28 cellular contexts compared by ENCODE assay signal in genomic region chr17:49461580-49461979, GRCh38. TPM values are rescaled to one million over a fixed set of nuclear protein-coding genes. Genes with fewer than 3 reads are reported as not detected.
DNase-seq lines count a peak whose midpoint lies in the region; ATAC-seq, FAIRE-seq and TF ChIP-seq lines count a peak whose summit lies in the region.
"Had no signal": no experiment of that assay in that cellular context is flagged by ENCODE, and none has a peak within 500 bp of the region (broad histone marks: within the 10 kb centered on the region; RNA-seq: fewer than 3 reads in every experiment).

No MANE protein-coding gene starts in this region.

- H4K20me1 ChIP-seq in BLaER1 treated with 17β-estradiol and CSF1 and Interleukin-3, amounts not matched to agents 10 nM and 100 nM = no peaks in the 10 kb centered on the region
- H4K20me1 ChIP-seq in K562 (replicated peaks; ENCODE audit: control insufficient read depth, insufficient read depth, low read length) (peaks cover 5% of the 10 kb centered on the region), osteoblast (ENCODE audit: insufficient read depth, low read length) (no peaks in the 10 kb centered on the region)

- TF ChIP-seq POLR2A in heart left ventricle (IDR thresholded peaks at IDR 0.05) = no peak
- no peak for TF ChIP-seq POLR2A in K562 (conservative IDR thresholded peaks at IDR 0.05)
- no peak for TF ChIP-seq POLR2A in ovary (IDR thresholded peaks at IDR 0.05)

- no peaks in the 10 kb centered on the region for H3K4me1 ChIP-seq in heart left ventricle
- peaks cover 2 to 23% (median 18%) of the 10 kb centered on the region in 10 experiments for H3K4me1 ChIP-seq in BLaER1 treated with 17β-estradiol and CSF1 and Interleukin-3, amounts not matched to agents 10 nM and 100 nM
- H3K4me1 ChIP-seq in K562 (replicated peaks in 1 of 2; ENCODE audit: control insufficient read depth in 2 of 2, insufficient read depth in 2 of 2, low read length in 2 of 2) = no peaks in the 10 kb centered on the region
- peaks cover 3% of the 10 kb centered on the region for H3K4me1 ChIP-seq in osteoblast (ENCODE audit: insufficient read depth, low read length)
- no peaks in the 10 kb centered on the region for H3K4me1 ChIP-seq in small intestine (ENCODE audit: control insufficient read depth in 2 of 2, insufficient read depth in 1 of 2, low read depth in 1 of 2, low read length in 1 of 2)
- no peaks in the 10 kb centered on the region for H3K4me1 ChIP-seq in ovary (ENCODE audit: insufficient read depth)
- H3K4me1 ChIP-seq: BE2C had no signal

- H3K36me3 ChIP-seq in heart left ventricle (no peaks in the 10 kb centered on the region), K562 (ENCODE audit: control insufficient read depth, insufficient read depth, low read length) (no peaks in the 10 kb centered on the region), osteoblast (ENCODE audit: insufficient read depth, low read length) (no peaks in the 10 kb centered on the region), small intestine (ENCODE audit: control insufficient read depth in 2 of 2, insufficient read depth in 2 of 2, low read length in 2 of 2) (no peaks in the 10 kb centered on the region), ovary (no peaks in the 10 kb centered on the region)
- no peaks in the 10 kb centered on the region for H3K36me3 ChIP-seq in BLaER1 treated with 17β-estradiol and CSF1 and Interleukin-3, amounts not matched to agents 10 nM and 100 nM
- H3K36me3 ChIP-seq: BE2C had no signal

- no peak for TF ChIP-seq RAD21 in K562 (CRISPR knock-in tag; conservative IDR thresholded peaks at IDR 0.05 in 1 of 2, IDR thresholded peaks at IDR 0.05 in 1 of 2)

- H3K9me3 ChIP-seq in heart left ventricle (peaks cover 0 to 9% (median 0%) of the 10 kb centered on the region in 12 donors), K562 (replicated peaks; ENCODE audit: control insufficient read depth, insufficient read depth, low read depth, low read length) (no peaks in the 10 kb centered on the region; the same call in 1 of the 2 replicates), osteoblast (ENCODE audit: low read depth, low read length) (no peaks in the 10 kb centered on the region), small intestine (ENCODE audit: control insufficient read depth, low read depth) (no peaks in the 10 kb centered on the region), ovary (no peaks in the 10 kb centered on the region)
- H3K9me3 ChIP-seq in BLaER1 treated with 17β-estradiol and CSF1 and Interleukin-3, amounts not matched to agents 10 nM and 100 nM (replicated peaks in 1 of 11) = peaks cover 5 to 14% (median 10%) of the 10 kb centered on the region in 11 experiments; a peak in 19 of 22 replicates
- H3K9me3 ChIP-seq: BE2C had no signal

- no peaks in the 10 kb centered on the region for H3K9me1 ChIP-seq in K562 (ENCODE audit: control insufficient read depth, insufficient read depth, low read length)

- TF ChIP-seq CTCF in heart left ventricle (IDR thresholded peaks at IDR 0.05) (no peak), K562 (IDR thresholded peaks at IDR 0.05 in 2 of 3, conservative IDR thresholded peaks at IDR 0.05 in 1 of 3; ENCODE audit: insufficient read depth in 2 of 3, low read depth in 1 of 3, low read length in 3 of 3) (no peak), osteoblast (IDR thresholded peaks at IDR 0.05; ENCODE audit: extremely low read depth, low read depth, low read length) (no peak), ovary (IDR thresholded peaks at IDR 0.05) (no peak)

- H3K79me2 ChIP-seq in K562 (ENCODE audit: control insufficient read depth, insufficient read depth, low read length) = no peaks in the 10 kb centered on the region
- H3K79me2 ChIP-seq in osteoblast (ENCODE audit: insufficient read depth, low read length) = no peaks in the 10 kb centered on the region

- no peak overlapping the region for H3K4me3 ChIP-seq in heart left ventricle
- no peak overlapping the region for H3K4me3 ChIP-seq in BLaER1 treated with 17β-estradiol and CSF1 and Interleukin-3, amounts not matched to agents 10 nM and 100 nM
- H3K4me3 ChIP-seq in K562 = no peak overlapping the region
- H3K4me3 ChIP-seq in osteoblast (ENCODE audit: insufficient read depth, low read length) = no peak overlapping the region
- H3K4me3 ChIP-seq in small intestine (ENCODE audit: low read depth in 1 of 2, low read length in 2 of 2) = no peak overlapping the region
- no peak overlapping the region for H3K4me3 ChIP-seq in ovary
- H3K4me3 ChIP-seq: GM12878 had no signal

- no peak overlapping the region for H3K9ac ChIP-seq in BLaER1 treated with 17β-estradiol and CSF1 and Interleukin-3, amounts not matched to agents 10 nM and 100 nM
- H3K9ac ChIP-seq in K562 (ENCODE audit: insufficient read depth in 1 of 2, low read depth in 2 of 2, low read length in 2 of 2) = no peak overlapping the region

- FAIRE-seq in K562 (lab: Jason Lieb, UNC) (no peak), small intestine (lab: Jason Lieb, UNC) (no peak)
- FAIRE-seq: A204.1, GM12878, GM12892, GM18507 had no signal

- H3K4me2 ChIP-seq in BLaER1 treated with 17β-estradiol and CSF1 and Interleukin-3, amounts not matched to agents 10 nM and 100 nM = peak overlapping the region in 8 of 11 experiments; percentile 6 to 67 (median 49); a peak in 15 of 22 replicates
- H3K4me2 ChIP-seq in K562 (ENCODE audit: insufficient read depth, low read length) (no peak overlapping the region), osteoblast (ENCODE audit: insufficient read depth, low read length) (no peak overlapping the region)

- in situ Hi-C loops in K562 (cut with MboI) = no loop called here

- no TSS peak for BruUV-seq in K562 (replicated peaks; lab: Mats Ljungman, UMichigan)

- peak; percentile 20 for ATAC-seq in left ventricle myocardium superior
- ATAC-seq in heart left ventricle = no peak
- ATAC-seq in K562 = no peak
- ATAC-seq: GM12878 had no signal

- H3K27me3 ChIP-seq in heart left ventricle (peaks cover 0 to 49% (median 22%) of the 10 kb centered on the region in 9 donors), K562 (ENCODE audit: control insufficient read depth in 2 of 2, insufficient read depth in 2 of 2, low read length in 2 of 2) (peaks cover 37 to 75% of the 10 kb centered on the region in 2 experiments), osteoblast (ENCODE audit: insufficient read depth, low read length) (peaks cover 43% of the 10 kb centered on the region), small intestine (ENCODE audit: control insufficient read depth in 2 of 2, insufficient read depth in 2 of 2, low read length in 2 of 2) (peaks cover 6 to 11% of the 10 kb centered on the region in 2 donors), ovary (no peaks in the 10 kb centered on the region)
- H3K27me3 ChIP-seq in BLaER1 treated with 17β-estradiol and CSF1 and Interleukin-3, amounts not matched to agents 10 nM and 100 nM = peaks cover 0 to 14% (median 8%) of the 10 kb centered on the region in 11 experiments; a peak in 14 of 22 replicates
- H3K27me3 ChIP-seq: BE2C had no signal

- H3K27ac ChIP-seq in heart left ventricle (no peak overlapping the region), K562 (ENCODE audit: extremely low read depth, low read depth, low read length) (no peak overlapping the region), osteoblast (ENCODE audit: low read depth, low read length) (no peak overlapping the region), small intestine (ENCODE audit: low read depth in 1 of 2, low read length in 1 of 2) (no peak overlapping the region), ovary (no peak overlapping the region)
- no peak overlapping the region for H3K27ac ChIP-seq in BLaER1 treated with 17β-estradiol and CSF1 and Interleukin-3, amounts not matched to agents 10 nM and 100 nM

- DNase-seq in left ventricle myocardium superior (no peak), heart left ventricle (no peak), K562 (ENCODE audit: extremely low read depth in 1 of 4, low spot score in 3 of 4) (no peak), osteoblast (ENCODE audit: insufficient read length, low spot score, missing footprints) (peak; percentile 51), small intestine (no peak), ovary (no peak), SKM-1 treated with dmso at 0.1 percent for 144 hours (lab: John Stamatoyannopoulos, UW; ENCODE audit: unreplicated experiment) (no peak)
- DNase-seq: 8988T; ACHN; BE2C; C1 segment of cervical spinal cord; CD4-positive, alpha-beta memory T cell; CD4-positive, CD25-positive, alpha-beta regulatory T cell; CD8-positive, alpha-beta memory T cell; COR-L47; DMS 273 treated with DMSO at 0.1 percent for 48 hours; DMS153; DMS53; DMS79; DND-41; EL; GDM1 had no signal

- POLR2A ChIA-PET in K562 (lab: Yijun Ruan, JAX) = no interaction called here

- CTCF ChIA-PET in K562 (lab: Yijun Ruan, JAX; ENCODE audit: low intra/inter-chr PET ratio) = interaction anchor here (0.7 kb wide), 1 partner anchor 243 kb away, joined by 3 read pairs; no protein-coding TSS in a partner anchor

- intact Hi-C loops in left ventricle myocardium superior (cut with micrococcal nuclease) (no loop called here), heart left ventricle (cut with DNase I) (no loop called here), K562 (cut with micrococcal nuclease) (loop anchor here (5.0 kb wide), 1 partner anchor 36 kb away; the partner anchor contains the start of gene NGFR), ovary (cut with DNase I) (no loop called here)

- TF ChIP-seq EP300 in K562 (IDR thresholded peaks at IDR 0.05; ENCODE audit: low read length) (no peak), ovary (IDR thresholded peaks at IDR 0.05) (no peak)

- 50 to 62% (median 56%) methylated on average over 2 of the region's 2 CpGs for WGBS in heart left ventricle, 4 donors
- WGBS in K562 (ENCODE audit: insufficient coverage, low coverage, missing lambda C conversion rate) = 0% methylated on average over 2 of the region's 2 CpGs
- WGBS in small intestine, 3 donors = 24 to 51% (median 36%) methylated on average over 2 of the region's 2 CpGs
- 33 to 43% (median 37%) methylated on average over 2 of the region's 2 CpGs for WGBS in ovary, 3 donors

- no peak overlapping the region for H2AFZ ChIP-seq in K562 (ENCODE audit: low read depth, low read length)
- H2AFZ ChIP-seq in osteoblast (ENCODE audit: low read length) = no peak overlapping the region

RNA-seq across cellular contexts. Expression of gene NGFR, which starts 33.5 kb away (rescaled TPM):
- 4.1 TPM for total RNA-seq in left ventricle myocardium superior
- total RNA-seq in heart left ventricle = 10 to 100 TPM in 5 of 9 donors, 1 to 10 TPM in 4; 2.3 to 16.8 (median 11.3) TPM
- polyA plus RNA-seq in heart left ventricle = 1 to 10 TPM; 4.6 to 5.7 TPM
- 0.53 TPM in 1 of 2 replicates, not detected in the other for total RNA-seq in K562 (2011; cell fraction: chromatin; rRNA removed; ENCODE audit: low replicate concordance)
- total RNA-seq in K562 (2011; cell fraction: nucleolus; rRNA removed) = 0.53 and 0.67 TPM in 2 replicates
- total RNA-seq in K562 (2011; cell fraction: nucleoplasm; rRNA removed) = 0.29 and 0.46 TPM in 2 replicates
- 0.08 and 0.23 TPM in 2 replicates for total RNA-seq in K562 (2014; rRNA removed)
- not detected in 2 replicates for total RNA-seq in K562 (2014; rRNA removed; fragmentation: Illumina TruSeq; extraction: Trizol)
- total RNA-seq in K562 (2015; rRNA removed; fragmentation: Illumina TruSeq; extraction: Trizol) = not detected in 2 replicates
- total RNA-seq in K562 (2021) = 0.09 and 0.11 TPM in 2 replicates
- 0.13 and 0.14 TPM in 2 replicates for polyA plus RNA-seq in K562 (2011; rRNA removed)
- polyA plus RNA-seq in K562 (2011; cell fraction: cytosol; rRNA removed) = 0.16 and 0.18 TPM in 2 replicates
- 0.06 and 0.11 TPM in 2 replicates for polyA plus RNA-seq in K562 (2011; cell fraction: nucleus; rRNA removed)
- 0.03 and 0.22 TPM in 2 replicates for polyA plus RNA-seq in K562 (2012)
- polyA plus RNA-seq in K562 (2014; fragmentation: Illumina TruSeq; extraction: Trizol) = 0.04 and 0.07 TPM in 2 replicates
- polyA plus RNA-seq in K562 (2014; fragmentation: Nextera tagmentation; extraction: Ambion mirVana) = not detected
- polyA plus RNA-seq in K562 (2014; rRNA removed) = 0.11 and 0.20 TPM in 2 replicates
- not detected in 2 replicates for polyA minus RNA-seq in K562 (2011; rRNA and poly(A)+ RNA removed)
- 0.73 TPM in 1 of 2 replicates, not detected in the other for polyA minus RNA-seq in K562 (2011; cell fraction: cytosol; rRNA and poly(A)+ RNA removed)
- 0.13 TPM in 1 of 2 replicates, not detected in the other for polyA minus RNA-seq in K562 (2011; cell fraction: nucleus; rRNA and poly(A)+ RNA removed)
- total RNA-seq in osteoblast = under 0.01 and 0.29 TPM in 2 replicates
- polyA plus RNA-seq in small intestine = 10 to 100 TPM in 1 of 3 donors, under 1 TPM in 1, not detected in 1; 0.54 to 22.8 TPM
- total RNA-seq in ovary = 10 to 100 TPM in 1 of 7 donors, 1 to 10 TPM in 5, under 1 TPM in 1; 0.35 to 13.2 (median 3.4) TPM
- 1 to 10 TPM; 1.8 to 4.1 TPM for polyA plus RNA-seq in ovary
- polyA plus RNA-seq: AG04450; CD4-positive, alpha-beta memory T cell; CD4-positive, CD25-positive, alpha-beta regulatory T cell had no signal

RNA-seq across cellular contexts. Expression of gene PHB1, which starts 46.9 kb away (rescaled TPM):
- 245 TPM for total RNA-seq in left ventricle myocardium superior
- 100 to 1,000 TPM; 125 to 264 (median 211) TPM for total RNA-seq in heart left ventricle
- 100 to 1,000 TPM; 155 to 328 TPM for polyA plus RNA-seq in heart left ventricle
- total RNA-seq in K562 (2011; cell fraction: chromatin; rRNA removed; ENCODE audit: low replicate concordance) = 85.2 and 139 TPM in 2 replicates
- total RNA-seq in K562 (2011; cell fraction: nucleolus; rRNA removed) = 115 and 129 TPM in 2 replicates
- total RNA-seq in K562 (2011; cell fraction: nucleoplasm; rRNA removed) = 138 and 143 TPM in 2 replicates
- 252 and 320 TPM in 2 replicates for total RNA-seq in K562 (2014; rRNA removed)
- 307 and 349 TPM in 2 replicates for total RNA-seq in K562 (2014; rRNA removed; fragmentation: Illumina TruSeq; extraction: Trizol)
- total RNA-seq in K562 (2015; rRNA removed; fragmentation: Illumina TruSeq; extraction: Trizol) = 259 and 265 TPM in 2 replicates
- 447 and 460 TPM in 2 replicates for total RNA-seq in K562 (2021)
- polyA plus RNA-seq in K562 (2011; rRNA removed) = 818 and 879 TPM in 2 replicates
- polyA plus RNA-seq in K562 (2011; cell fraction: cytosol; rRNA removed) = 709 and 767 TPM in 2 replicates
- polyA plus RNA-seq in K562 (2011; cell fraction: nucleus; rRNA removed) = 244 and 297 TPM in 2 replicates
- polyA plus RNA-seq in K562 (2012) = 257 and 546 TPM in 2 replicates
- 486 and 570 TPM in 2 replicates for polyA plus RNA-seq in K562 (2014; fragmentation: Illumina TruSeq; extraction: Trizol)
- polyA plus RNA-seq in K562 (2014; fragmentation: Nextera tagmentation; extraction: Ambion mirVana) = 100 to 1,000 TPM; 191 to 412 TPM
- 322 and 377 TPM in 2 replicates for polyA plus RNA-seq in K562 (2014; rRNA removed)
- 533 and 763 TPM in 2 replicates for polyA minus RNA-seq in K562 (2011; rRNA and poly(A)+ RNA removed)
- polyA minus RNA-seq in K562 (2011; cell fraction: cytosol; rRNA and poly(A)+ RNA removed) = 146 and 192 TPM in 2 replicates
- polyA minus RNA-seq in K562 (2011; cell fraction: nucleus; rRNA and poly(A)+ RNA removed) = 40.4 and 68.0 TPM in 2 replicates
- total RNA-seq in osteoblast = 71.7 and 71.9 TPM in 2 replicates
- polyA plus RNA-seq in small intestine = 100 to 1,000 TPM; 108 to 301 (median 113) TPM
- total RNA-seq in ovary = 100 to 1,000 TPM in 4 of 7 donors, 10 to 100 TPM in 3; 46.0 to 132 (median 106) TPM
- 100 to 1,000 TPM in 1 of 2 donors, 10 to 100 TPM in 1; 87.1 to 148 TPM for polyA plus RNA-seq in ovary

Comparison
In these comparisons a context has a peak if more than half of its experiments do, and no peak if none do; other contexts are left out.
1. H3K4me2 ChIP-seq: peak in BLaER1 treated with 17β-estradiol and CSF1 and Interleukin-3, amounts not matched to agents 10 nM and 100 nM (8 of 11); none in K562 (single experiment) and osteoblast (single experiment).